ENCODE assay signal across 9 cellular contexts in the genomic region with DNA sequence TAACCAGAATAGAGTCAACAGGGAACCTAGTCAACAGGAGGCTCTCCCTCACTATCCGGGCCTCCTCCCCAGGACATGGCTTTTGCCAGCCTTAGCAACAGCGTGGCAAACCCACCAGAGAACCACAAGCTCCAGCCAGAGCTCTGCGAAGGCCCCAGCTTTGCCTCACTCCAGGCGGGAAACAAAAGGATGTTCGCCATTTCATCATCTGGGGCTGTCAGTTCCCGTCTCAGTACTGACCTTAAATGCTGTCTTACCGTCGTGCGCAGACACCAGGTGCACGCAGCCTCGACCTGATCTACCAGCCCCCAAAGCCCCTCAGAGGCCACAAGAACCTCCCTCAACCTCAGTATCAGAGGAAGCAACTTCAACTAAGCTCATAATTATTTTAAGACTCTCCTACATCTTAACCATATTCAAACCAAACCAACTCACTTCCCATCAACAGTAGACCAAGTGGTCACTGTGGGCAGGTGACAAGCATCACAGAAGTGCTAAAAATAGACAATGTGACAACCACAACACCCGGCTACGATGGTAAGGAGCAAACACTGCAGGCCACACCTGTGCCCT.
A peak's percentile ranks its signal among the peaks of the same experiment; 100 is the strongest.
DNase-seq lines count a peak whose midpoint lies in the region; ATAC-seq, FAIRE-seq and TF ChIP-seq lines count a peak whose summit lies in the region.
"Had no signal": no experiment of that assay in that cellular context is flagged by ENCODE, and none has a peak within 500 bp of the region (broad histone marks: within the 10 kb centered on the region; RNA-seq: fewer than 3 reads in every experiment).

No MANE protein-coding gene starts in this region.

- peak overlapping the region; percentile 14 for H3K4me3 Mint-ChIP-seq in astrocyte (ENCODE audit: unreplicated experiment)

- H3K9ac ChIP-seq in astrocyte (ENCODE audit: low read length): no peak overlapping the region

- H3K27ac Mint-ChIP-seq in astrocyte (ENCODE audit: unreplicated experiment): no peak overlapping the region

- no peaks in the 10 kb centered on the region for H3F3A ChIP-seq in DOHH2 (ENCODE audit: control insufficient read depth, insufficient read depth)

- no peak for DNase-seq in astrocyte (ENCODE audit: low read depth)
- DNase-seq in GOT3 (lab: John Stamatoyannopoulos, UW): no peak
- DNase-seq in NOMO-1 (lab: John Stamatoyannopoulos, UW; ENCODE audit: unreplicated experiment in 2 of 2): no peak
- no peak for DNase-seq in Kasumi-1 (lab: John Stamatoyannopoulos, UW)
- DNase-seq in germinal center (ENCODE audit: low spot score): no peak

- H3K9me3 ChIP-seq in DOHH2 (ENCODE audit: control insufficient read depth, insufficient read depth, low read length) (no peaks in the 10 kb centered on the region), astrocyte (ENCODE audit: insufficient read depth, low read depth, low read length) (no peaks in the 10 kb centered on the region)

- H4K20me1 ChIP-seq in DOHH2 (ENCODE audit: control insufficient read depth, insufficient read depth, low read depth, low read length): peaks cover 10% of the 10 kb centered on the region; the same call in 1 of the 2 replicates
- H4K20me1 ChIP-seq in astrocyte (ENCODE audit: insufficient read depth, low read length): no peaks in the 10 kb centered on the region

- no peak for FAIRE-seq in astrocyte (lab: Jason Lieb, UNC)

- H3K4me2 ChIP-seq in DOHH2 (ENCODE audit: low read length) (peak overlapping the region; percentile 25), astrocyte (ENCODE audit: low read length) (no peak overlapping the region)

- no peaks in the 10 kb centered on the region for H3K36me3 ChIP-seq in DOHH2 (ENCODE audit: control insufficient read depth, low read length)
- H3K36me3 ChIP-seq in astrocyte (ENCODE audit: insufficient read depth, low read length): no peaks in the 10 kb centered on the region
- H3K36me3 ChIP-seq: cardiac muscle cell had no signal

- no peaks in the 10 kb centered on the region for H3K9me2 ChIP-seq in DOHH2 (replicated peaks; ENCODE audit: control insufficient read depth, low read length)

- peaks cover 48% of the 10 kb centered on the region for H3K4me1 Mint-ChIP-seq in astrocyte (ENCODE audit: low read depth, unreplicated experiment)

- H3K4me3 ChIP-seq in DOHH2 (ENCODE audit: low read length) (no peak overlapping the region), astrocyte (ENCODE audit: insufficient read depth, low read depth, low read length) (no peak overlapping the region)
- H3K4me3 ChIP-seq: cardiac muscle cell had no signal

- H3K27me3 Mint-ChIP-seq in astrocyte (ENCODE audit: low read depth, unreplicated experiment): no peaks in the 10 kb centered on the region

- H3K27ac ChIP-seq in DOHH2 (ENCODE audit: low read depth, low read length) (no peak overlapping the region), astrocyte (ENCODE audit: low read depth, low read length) (no peak overlapping the region)
- H3K27ac ChIP-seq: cardiac muscle cell had no signal

- peak; percentile 80 for ATAC-seq in GM19395 (IDR thresholded peaks at IDR 0.05; ENCODE audit: unreplicated experiment)
- peak; percentile 86 for ATAC-seq in HG03378 (IDR thresholded peaks at IDR 0.05; ENCODE audit: unreplicated experiment)

- peaks cover 22% of the 10 kb centered on the region for H3K4me1 ChIP-seq in DOHH2 (ENCODE audit: control insufficient read depth, low read length)
- peaks cover 25% of the 10 kb centered on the region for H3K4me1 ChIP-seq in astrocyte (ENCODE audit: insufficient read depth, low read length)

- H3K36me3 Mint-ChIP-seq in astrocyte (ENCODE audit: low read depth, unreplicated experiment): no peaks in the 10 kb centered on the region

- TF ChIP-seq CTCF in DOHH2 (IDR thresholded peaks at IDR 0.05; ENCODE audit: low read depth, low read length, poor library complexity, severe bottlenecking) (no peak), astrocyte (IDR thresholded peaks at IDR 0.05; ENCODE audit: insufficient read depth, low read depth, low read length) (no peak)

- no peak overlapping the region for H2AFZ ChIP-seq in astrocyte (ENCODE audit: low read depth, low read length)

- peaks cover 1% of the 10 kb centered on the region for H3K9me3 Mint-ChIP-seq in astrocyte (ENCODE audit: unreplicated experiment)

- H3K27me3 ChIP-seq in DOHH2 (ENCODE audit: control insufficient read depth, low read length) (no peaks in the 10 kb centered on the region), astrocyte (ENCODE audit: insufficient read depth, low read length) (no peaks in the 10 kb centered on the region)
- H3K27me3 ChIP-seq: cardiac muscle cell had no signal

- no peaks in the 10 kb centered on the region for H3K79me2 ChIP-seq in DOHH2 (ENCODE audit: control insufficient read depth, low read length)
- no peaks in the 10 kb centered on the region for H3K79me2 ChIP-seq in astrocyte (ENCODE audit: insufficient read depth, low read length)
